ENCODE assay signal across 21 cellular contexts in the genomic region with DNA sequence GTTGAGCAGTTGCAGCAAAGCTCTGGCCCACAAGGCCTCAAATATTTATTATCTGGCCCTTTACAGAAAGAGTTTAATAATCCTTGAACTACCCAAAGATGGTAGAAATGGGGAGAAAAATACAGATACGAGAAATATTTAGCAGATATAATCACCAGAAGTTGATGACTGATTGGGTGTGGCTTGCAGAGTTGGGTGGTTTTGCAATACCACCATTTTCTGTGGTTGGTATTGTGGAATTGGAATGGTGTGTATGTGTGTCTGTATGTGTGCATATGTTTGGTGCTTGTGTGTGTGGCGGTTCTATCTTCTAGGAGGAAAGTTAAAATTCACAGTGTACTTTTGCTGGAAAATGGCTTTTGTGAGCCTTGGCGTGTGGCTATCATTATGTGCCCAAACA.
DNase-seq lines count a peak whose midpoint lies in the region; ATAC-seq and TF ChIP-seq lines count a peak whose summit lies in the region.
"Had no signal": no experiment of that assay in that cellular context is flagged by ENCODE, and none has a peak within 500 bp of the region (broad histone marks: within the 10 kb centered on the region; RNA-seq: fewer than 3 reads in every experiment).

No MANE protein-coding gene starts in this region.

- H3K9me3 ChIP-seq in osteoblast (ENCODE audit: low read depth, low read length) (no peaks in the 10 kb centered on the region), HAP-1 (no peaks in the 10 kb centered on the region), mucosa of descending colon (no peaks in the 10 kb centered on the region)
- H3K9me3 ChIP-seq: esophagus squamous epithelium, tibial artery had no signal

- H3K4me3 ChIP-seq in NB4 (ENCODE audit: low read depth, low read length) (no peak overlapping the region), cardiac fibroblast (replicated peaks in 1 of 2; ENCODE audit: low read depth in 2 of 2, low read length in 2 of 2) (no peak overlapping the region), osteoblast (ENCODE audit: insufficient read depth, low read length) (no peak overlapping the region), HAP-1 (no peak overlapping the region), mucosa of descending colon (no peak overlapping the region)
- H3K4me3 ChIP-seq: esophagus squamous epithelium, tibial artery had no signal

- no peak overlapping the region for H2AFZ ChIP-seq in osteoblast (ENCODE audit: low read length)

- H3K27ac ChIP-seq in osteoblast (ENCODE audit: low read depth, low read length): peak overlapping the region; percentile 76
- H3K27ac ChIP-seq: esophagus squamous epithelium, KMS-11, tibial artery had no signal

- intact Hi-C loops in mucosa of descending colon (cut with DNase I, micrococcal nuclease): no loop called here

- TF ChIP-seq CTCF in NB4 (IDR thresholded peaks at IDR 0.05; ENCODE audit: low read depth, low read length): no peak
- no peak for TF ChIP-seq CTCF in cardiac fibroblast (IDR thresholded peaks at IDR 0.05; ENCODE audit: low read depth, low read length)
- TF ChIP-seq CTCF in osteoblast (IDR thresholded peaks at IDR 0.05; ENCODE audit: extremely low read depth, low read depth, low read length): no peak
- no peak for TF ChIP-seq CTCF in mucosa of descending colon (IDR thresholded peaks at IDR 0.05)

- H3K79me2 ChIP-seq in osteoblast (ENCODE audit: insufficient read depth, low read length): no peaks in the 10 kb centered on the region

- no peaks in the 10 kb centered on the region for H3K36me3 ChIP-seq in osteoblast (ENCODE audit: insufficient read depth, low read length)
- H3K36me3 ChIP-seq in HAP-1 (replicated peaks): no peaks in the 10 kb centered on the region
- no peaks in the 10 kb centered on the region for H3K36me3 ChIP-seq in mucosa of descending colon (ENCODE audit: low read depth)
- H3K36me3 ChIP-seq: esophagus squamous epithelium, tibial artery had no signal

- no peaks in the 10 kb centered on the region for H4K20me1 ChIP-seq in osteoblast (ENCODE audit: insufficient read depth, low read length)

- DNase-seq in ELR (ENCODE audit: low read depth) (peak; percentile 70), NB4 (ENCODE audit: low read depth) (peak; percentile 44), cardiac fibroblast (ENCODE audit: low read depth in 2 of 2) (peak; percentile 77 to 93), osteoblast (ENCODE audit: insufficient read length, low spot score, missing footprints) (no peak), cerebellum (ENCODE audit: low spot score) (no peak), HAP-1 (ENCODE audit: low spot score in 2 of 2) (no peak), mucosa of descending colon (no peak), KG1 (lab: John Stamatoyannopoulos, UW) (no peak)
- DNase-seq: activated CD4-positive, alpha-beta T cell treated with anti-CD3 and anti-CD28 coated beads, Interleukin-2, amount 50 U/mL, for 1 hour; activated naive CD8-positive, alpha-beta T cell treated with anti-CD3 and anti-CD28 coated beads, Interleukin-2, amount 10 ng/mL, durations not matched to agents 7 days and 5 days; activated T-cell treated with anti-CD3 and anti-CD28 coated beads, Interleukin-2, amount 50 U/mL, for 24 hours; esophagus squamous epithelium; GOT3; NCI-H2081; NCI-H748 treated with DMSO at 0.1 percent for 48 hours; SHP77; stimulated activated CD4-positive, alpha-beta T cell treated with anti-CD3 and anti-CD28 coated beads, Interleukin-2, amount 100 ng/mL, for 24 hours; stimulated activated CD8-positive, alpha-beta memory T cell treated with anti-CD3 and anti-CD28 coated beads, Interleukin-4, amount 100 ng/mL, for 48 hours; T1000; tibial artery had no signal

- no peak for ATAC-seq in mucosa of descending colon

- H3K4me2 ChIP-seq in osteoblast (ENCODE audit: insufficient read depth, low read length): peak overlapping the region; percentile 25
- H3K4me2 ChIP-seq: KMS-11 had no signal

- H3K4me1 ChIP-seq in osteoblast (ENCODE audit: insufficient read depth, low read length): peaks cover 48% of the 10 kb centered on the region
- no peaks in the 10 kb centered on the region for H3K4me1 ChIP-seq in HAP-1
- no peaks in the 10 kb centered on the region for H3K4me1 ChIP-seq in mucosa of descending colon (ENCODE audit: low read depth)
- H3K4me1 ChIP-seq: esophagus squamous epithelium had no signal

- TF ChIP-seq POLR2A in NB4 (IDR thresholded peaks at IDR 0.05; ENCODE audit: extremely low read depth, insufficient read length): no peak

- in situ Hi-C loops in HAP-1 (cut with MboI; ENCODE audit: low sequenced_read_pairs): no loop called here

- H3K27me3 ChIP-seq in osteoblast (ENCODE audit: insufficient read depth, low read length) (no peaks in the 10 kb centered on the region), HAP-1 (ENCODE audit: low read depth) (no peaks in the 10 kb centered on the region)
- H3K27me3 ChIP-seq: esophagus squamous epithelium, tibial artery had no signal

Comparison
In these comparisons a context has a peak if more than half of its experiments do, and no peak if none do; other contexts are left out.
1. DNase-seq: peak in ELR (single experiment), NB4 (single experiment) and cardiac fibroblast (2 of 2); none in osteoblast (single experiment), cerebellum (single experiment), HAP-1 (0 of 2), mucosa of descending colon (0 of 3) and KG1 (single experiment).